Comparison of ENCODE assay signal across 18 cellular contexts in the genomic region with DNA sequence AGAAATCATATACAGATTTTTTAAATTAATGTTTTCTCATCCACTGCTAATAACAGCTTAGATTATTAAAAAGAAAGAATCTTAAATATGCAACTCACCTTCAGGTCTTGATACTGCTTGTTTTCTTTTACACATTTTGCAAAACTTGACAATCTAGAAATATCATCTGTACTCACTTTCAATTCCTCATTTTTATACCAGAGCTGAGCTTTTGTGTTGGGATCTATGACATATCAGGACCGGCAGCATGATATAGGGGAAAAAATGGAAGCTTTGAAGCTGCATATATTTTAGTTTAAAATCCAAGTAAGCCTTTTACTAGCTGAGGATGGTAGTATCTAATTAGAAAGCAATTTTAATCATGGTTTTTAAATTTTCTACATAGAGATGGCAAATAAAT.
DNase-seq lines count a peak whose midpoint lies in the region; ATAC-seq and TF ChIP-seq lines count a peak whose summit lies in the region.
"Had no signal": no experiment of that assay in that cellular context is flagged by ENCODE, and none has a peak within 500 bp of the region (broad histone marks: within the 10 kb centered on the region; RNA-seq: fewer than 3 reads in every experiment).

No MANE protein-coding gene starts in this region.

- DNase-seq in GM20000 (ENCODE audit: low spot score) (peak; percentile 15), activated B cell treated with CpG ODN at 0.5 μM for 24 hours (no peak), dorsolateral prefrontal cortex (no peak), left ventricle myocardium superior (no peak), DMS53 treated with DMSO at 0.1 percent for 48 hours (lab: John Stamatoyannopoulos, UW; ENCODE audit: unreplicated experiment) (no peak), DMS79 (lab: John Stamatoyannopoulos, UW) (no peak)
- DNase-seq: cortex of kidney, occipital lobe, uterus had no signal

- peak overlapping the region; percentile 30 for H3K27ac Mint-ChIP-seq in activated B cell treated with CpG ODN at 0.5 μM for 24 hours
- H3K27ac Mint-ChIP-seq: activated CD8-positive, alpha-beta T cell treated with anti-CD3 and anti-CD28 coated beads for 36 hours; activated naive CD8-positive, alpha-beta T cell treated with anti-CD3 and anti-CD28 coated beads for 36 hours; activated T-cell treated with anti-CD3 and anti-CD28 coated beads, Interleukin-2, amount 50 U/mL, for 72 hours; T-helper 17 cell had no signal

- peaks cover 0 to 3% (median 0%) of the 10 kb centered on the region in 45 donors for H3K27me3 ChIP-seq in dorsolateral prefrontal cortex
- H3K27me3 ChIP-seq: foreskin keratinocyte, right atrium auricular region, uterus had no signal

- H3K27ac ChIP-seq in dorsolateral prefrontal cortex: no peak overlapping the region
- H3K27ac ChIP-seq: foreskin keratinocyte, right atrium auricular region, uterus had no signal

- CTCF ChIA-PET in activated B cell treated with CpG ODN at 0.5 μM for 24 hours (lab: Charles Lee): interaction anchor here (0.7 to 2.8 kb wide), 19 partner anchors 9 to 478 kb away, joined by 3 to 12 read pairs (median 4); partner anchors contain the start of gene SMARCA2

- H3K9me3 Mint-ChIP-seq in activated B cell treated with CpG ODN at 0.5 μM for 24 hours: no peaks in the 10 kb centered on the region
- H3K9me3 Mint-ChIP-seq: activated CD8-positive, alpha-beta T cell treated with anti-CD3 and anti-CD28 coated beads for 36 hours; activated naive CD8-positive, alpha-beta T cell treated with anti-CD3 and anti-CD28 coated beads for 36 hours; activated T-cell treated with anti-CD3 and anti-CD28 coated beads, Interleukin-2, amount 50 U/mL, for 72 hours had no signal

- no peaks in the 10 kb centered on the region for H3K27me3 Mint-ChIP-seq in activated B cell treated with CpG ODN at 0.5 μM for 24 hours
- H3K27me3 Mint-ChIP-seq: brain had no signal

- H3K4me3 ChIP-seq in dorsolateral prefrontal cortex: no peak overlapping the region
- H3K4me3 ChIP-seq: right atrium auricular region, uterus had no signal

- H3K4me1 Mint-ChIP-seq in activated B cell treated with CpG ODN at 0.5 μM for 24 hours: peaks cover 25% of the 10 kb centered on the region

- intact Hi-C loops in activated B cell treated with CpG ODN at 0.5 μM for 24 hours (cut with micrococcal nuclease): loop anchor here (1.0 to 2.0 kb wide), 3 partner anchors 63 to 147 kb away; partner anchors contain the start of gene SMARCA2
- intact Hi-C loops in dorsolateral prefrontal cortex (cut with DNase I): no loop called here
- intact Hi-C loops in left ventricle myocardium superior (cut with micrococcal nuclease): no loop called here

- no peak overlapping the region for H3K4me3 Mint-ChIP-seq in activated B cell treated with CpG ODN at 0.5 μM for 24 hours
- H3K4me3 Mint-ChIP-seq: activated CD8-positive, alpha-beta T cell treated with anti-CD3 and anti-CD28 coated beads for 36 hours; activated naive CD8-positive, alpha-beta T cell treated with anti-CD3 and anti-CD28 coated beads for 36 hours; activated T-cell treated with anti-CD3 and anti-CD28 coated beads, Interleukin-2, amount 50 U/mL, for 72 hours; brain; T-helper 17 cell had no signal

- POLR2A ChIA-PET in activated B cell treated with CpG ODN at 0.5 μM for 24 hours (lab: Charles Lee): interaction anchor here (0.9 to 1.5 kb wide), 5 partner anchors 60 to 77 kb away, joined by 3 to 6 read pairs (median 3); no protein-coding TSS in a partner anchor

- H3K36me3 Mint-ChIP-seq in activated B cell treated with CpG ODN at 0.5 μM for 24 hours (ENCODE audit: low read depth): no peaks in the 10 kb centered on the region
- H3K36me3 Mint-ChIP-seq: activated naive CD8-positive, alpha-beta T cell treated with anti-CD3 and anti-CD28 coated beads for 36 hours; brain had no signal

- peak; percentile 53 for ATAC-seq in GM18502 (IDR thresholded peaks at IDR 0.05; ENCODE audit: poor library complexity, unreplicated experiment)
- peak; percentile 28 for ATAC-seq in HG03095 (IDR thresholded peaks at IDR 0.05; ENCODE audit: unreplicated experiment)
- ATAC-seq in activated B cell treated with CpG ODN at 0.5 μM for 24 hours (ENCODE audit: low read depth): peak; percentile 31
- no peak for ATAC-seq in left ventricle myocardium superior

- no peak for TF ChIP-seq CTCF in GM20000 (IDR thresholded peaks at IDR 0.05; ENCODE audit: extremely low read depth, missing control alignments)
- TF ChIP-seq CTCF in activated B cell treated with CpG ODN at 0.5 μM for 24 hours (IDR thresholded peaks at IDR 0.05): no peak
- no peak for TF ChIP-seq CTCF in dorsolateral prefrontal cortex (IDR thresholded peaks at IDR 0.05 in 54 of 56, conservative IDR thresholded peaks at IDR 0.05 in 2 of 56; ENCODE audit: low read depth in 1 of 56, partially characterized antibody in 56 of 56)
